In the genomic region with DNA sequence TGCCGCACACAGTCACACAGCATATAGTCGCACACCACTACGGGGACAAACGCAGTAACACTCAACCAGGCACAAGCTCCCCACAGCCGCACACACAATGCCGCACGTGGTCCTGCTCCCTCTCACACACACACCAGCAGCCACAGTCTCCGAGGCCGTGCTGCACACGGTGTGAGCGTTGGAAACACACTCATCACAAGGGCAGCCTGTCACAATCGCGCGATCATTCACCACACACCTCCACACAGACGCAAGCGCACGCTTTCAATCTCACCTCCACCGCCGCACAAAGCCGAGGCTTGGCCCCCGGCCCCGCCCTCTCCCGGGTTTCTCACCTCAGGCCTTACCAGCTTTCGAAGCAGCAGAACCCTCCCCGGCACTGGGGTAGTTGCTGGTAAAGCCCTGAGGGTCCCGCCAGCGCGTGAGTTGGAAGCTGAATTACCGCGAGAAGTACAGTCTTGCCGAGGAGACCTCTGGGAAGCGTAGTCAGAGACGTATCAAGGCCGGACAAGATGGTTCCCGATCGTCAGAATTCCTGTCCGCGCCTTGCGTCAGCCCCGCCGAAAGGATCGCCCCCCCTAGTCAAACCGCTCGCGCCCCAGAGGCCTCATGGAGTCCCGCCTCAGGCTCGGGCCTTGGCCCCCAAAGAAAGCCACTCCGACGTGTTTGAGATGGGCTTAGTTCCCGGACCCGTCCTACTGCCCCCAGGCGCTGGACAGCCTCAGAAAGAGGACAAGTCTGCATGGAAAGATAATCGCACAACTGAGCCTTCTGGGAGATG, we compare ENCODE assay signal across 8 cellular contexts. TPM values are rescaled to one million over a fixed set of nuclear protein-coding genes. Genes with fewer than 3 reads are reported as not detected.
A peak's percentile ranks its signal among the peaks of the same experiment; 100 is the strongest.
DNase-seq lines count a peak whose midpoint lies in the region; ATAC-seq and TF ChIP-seq lines count a peak whose summit lies in the region.

TSS of gene ZNF566 (minus strand) at position 423 of the 781 bp plus-strand sequence. CDS start 13,004 bp downstream, outside the sequence.

- POLR2A ChIA-PET in Caco-2 (lab: Charles Lee): interaction anchor here (0.5 to 2.0 kb wide), 12 partner anchors 31 to 881 kb away, joined by 3 to 34 read pairs (median 7); partner anchors contain the start of genes ZFP14, ZNF146, ZNF260 and ZNF383

- H3K27ac Mint-ChIP-seq in Caco-2 (ENCODE audit: unreplicated experiment): peak within 1 kb of the TSS; percentile 99
- peak within 1 kb of the TSS; percentile 100 for H3K27ac Mint-ChIP-seq in endothelial cell (ENCODE audit: unreplicated experiment)

- TF ChIP-seq CTCF in Caco-2 (IDR thresholded peaks at IDR 0.05; ENCODE audit: insufficient read depth in 1 of 2, low read depth in 1 of 2, low read length in 1 of 2, severe bottlenecking in 1 of 2, unreplicated experiment in 1 of 2): no peak
- TF ChIP-seq CTCF in endothelial cell (IDR thresholded peaks at IDR 0.05; ENCODE audit: unreplicated experiment): no peak

- H3K4me1 ChIP-seq in Caco-2 (no peaks in the 10 kb centered on the region), NT2/D1 (ENCODE audit: insufficient read depth, insufficient read length) (no peaks in the 10 kb centered on the region), mesodermal cell (ENCODE audit: control insufficient read depth, insufficient read depth, low read length, poor library complexity, severe bottlenecking) (no peaks in the 10 kb centered on the region)

- WGBS in mesodermal cell (ENCODE audit: insufficient coverage in 2 of 2), 2 experiments: 0% methylated on average over 31 to 47 of the region's 53 CpGs

- intact Hi-C loops in Caco-2 (cut with micrococcal nuclease; ENCODE audit: unreplicated experiment): loop anchor here (1.0 to 5.0 kb wide), 7 partner anchors 33 to 297 kb away; partner anchors contain the start of genes ZFP14, ZNF260, ZNF461 and ZNF529

- BruUV-seq in Caco-2 (replicated peaks; lab: Mats Ljungman, UMichigan): no TSS peak

- H3K4me1 Mint-ChIP-seq in Caco-2 (ENCODE audit: low read depth, unreplicated experiment) (peaks cover 14% of the 10 kb centered on the region), endothelial cell (ENCODE audit: unreplicated experiment) (peaks cover 22% of the 10 kb centered on the region)

- H3K27me3 Mint-ChIP-seq in Caco-2 (ENCODE audit: insufficient read depth, unreplicated experiment) (no peaks in the 10 kb centered on the region), endothelial cell (ENCODE audit: unreplicated experiment) (peaks cover 12% of the 10 kb centered on the region)

- peak within 1 kb of the TSS; percentile 93 for H3K4me3 ChIP-seq in Caco-2 (ENCODE audit: low read depth, low read length)
- H3K4me3 ChIP-seq in NT2/D1 (ENCODE audit: insufficient read length, low read depth): peak within 1 kb of the TSS; percentile 97
- peak within 1 kb of the TSS; percentile 70 for H3K4me3 ChIP-seq in mesodermal cell (ENCODE audit: extremely low read depth, insufficient read depth, low read length, poor library complexity, severe bottlenecking)

- H3K36me3 Mint-ChIP-seq in Caco-2 (ENCODE audit: insufficient read depth, unreplicated experiment): peaks cover 33% of the 10 kb centered on the region
- H3K36me3 Mint-ChIP-seq in endothelial cell (ENCODE audit: low read depth, unreplicated experiment): peaks cover 35% of the 10 kb centered on the region

- peak; percentile 90 for ATAC-seq in GM21381 (IDR thresholded peaks at IDR 0.05; ENCODE audit: unreplicated experiment)

- CTCF ChIA-PET in Caco-2 (lab: Charles Lee): interaction anchor here (0.7 to 1.4 kb wide), 3 partner anchors 39 to 275 kb away, joined by 3 to 7 read pairs (median 3); partner anchors contain the start of genes ZFP14, ZNF146, ZNF260 and ZNF565

- H3K27me3 ChIP-seq in Caco-2 (replicated peaks; ENCODE audit: control insufficient read depth, insufficient read depth, low read length): no peaks in the 10 kb centered on the region
- no peaks in the 10 kb centered on the region for H3K27me3 ChIP-seq in NT2/D1 (ENCODE audit: insufficient read depth, insufficient read length)

- peaks cover 20% of the 10 kb centered on the region for H3K9me3 Mint-ChIP-seq in Caco-2 (ENCODE audit: unreplicated experiment)
- peaks cover 24% of the 10 kb centered on the region for H3K9me3 Mint-ChIP-seq in endothelial cell (ENCODE audit: unreplicated experiment)

- peak within 1 kb of the TSS; percentile 91 for H3K4me3 Mint-ChIP-seq in Caco-2 (ENCODE audit: unreplicated experiment)
- peak within 1 kb of the TSS; percentile 99 for H3K4me3 Mint-ChIP-seq in endothelial cell (ENCODE audit: unreplicated experiment)

- H3K9ac ChIP-seq in NT2/D1 (ENCODE audit: insufficient read length, low read depth): peak within 1 kb of the TSS; percentile 97

- DNase-seq in Caco-2: peak; percentile 97 to 99
- peak; percentile 60 to 99 (median 91) for DNase-seq in HUDEP-2 (lab: John Stamatoyannopoulos, UW; ENCODE audit: unreplicated experiment in 76 of 76)
- DNase-seq in NT2/D1 (ENCODE audit: low read depth, low spot score): peak; percentile 96
- peak; percentile 93 for DNase-seq in activated CD8-positive, alpha-beta memory T cell treated with anti-CD3 and anti-CD28 coated beads, Interleukin-2, amount 50 U/mL, for 48 hours
- peak; percentile 87 for DNase-seq in endothelial cell (ENCODE audit: low spot score)
- peak; percentile 63 for DNase-seq in stimulated activated CD8-positive, alpha-beta memory T cell treated with anti-CD3 and anti-CD28 coated beads, Interleukin-15, amount 100 ng/mL, for 24 hours (ENCODE audit: low read depth)

- H3K27ac ChIP-seq in mesodermal cell (ENCODE audit: low read depth, low read length, severe bottlenecking): peak within 1 kb of the TSS; percentile 99

- H3K36me3 ChIP-seq in Caco-2 (ENCODE audit: control insufficient read depth, insufficient read depth, low read length): no peaks in the 10 kb centered on the region
- H3K36me3 ChIP-seq in NT2/D1 (ENCODE audit: insufficient read depth, insufficient read length, low read length): no peaks in the 10 kb centered on the region
- peaks cover 15% of the 10 kb centered on the region for H3K36me3 ChIP-seq in mesodermal cell (ENCODE audit: control insufficient read depth, insufficient read depth, low read length)

- H3K9me3 ChIP-seq in Caco-2 (0 out of 2 replicates have a peak, but pooled peaks cover 3% of the 10 kb centered on the region), NT2/D1 (ENCODE audit: insufficient read depth, low read length) (peaks cover 10% of the 10 kb centered on the region; the same call in 1 of the 2 replicates), mesodermal cell (ENCODE audit: control insufficient read depth, low read length) (peaks cover 10% of the 10 kb centered on the region)

RNA-seq across cellular contexts. Expression of gene ZNF566, which starts in this region (rescaled TPM):
- 10.0 and 11.6 TPM in 2 replicates for total RNA-seq in Caco-2 (2022)
- 10.4 TPM for total RNA-seq in endothelial cell (ENCODE audit: unreplicated experiment)
- polyA plus RNA-seq in mesodermal cell (2013, experiment 1 of 2): 7.1 TPM
- polyA plus RNA-seq in mesodermal cell (2013, experiment 2 of 2): 6.1 TPM

Comparison
In these comparisons a context has a peak if more than half of its experiments do, and no peak if none do; other contexts are left out.
1. Peak in every context shown above with its lines: DNase-seq, ATAC-seq, H3K4me3 ChIP-seq and H3K27ac ChIP-seq.